ENCODE assay signal across 13 cellular contexts in the genomic region with DNA sequence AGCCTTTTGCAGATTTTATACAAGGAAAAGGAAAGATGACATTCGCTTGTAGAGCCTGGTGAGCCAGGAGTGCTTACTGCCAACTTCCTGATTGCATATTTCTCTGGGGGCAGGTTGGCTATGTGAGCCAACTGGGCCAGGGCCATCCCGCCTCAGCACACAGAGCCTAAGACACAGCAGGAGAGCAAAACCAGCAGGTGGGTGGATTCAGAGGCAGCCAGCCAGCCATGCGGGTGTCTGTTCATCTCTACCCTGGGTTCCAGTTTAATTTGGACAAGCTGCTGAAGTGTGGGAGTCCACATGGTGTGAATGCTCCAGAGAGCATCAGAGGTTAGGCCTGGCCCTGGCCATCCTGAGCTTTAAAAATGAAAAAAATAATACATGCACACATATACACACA.
A peak's percentile ranks its signal among the peaks of the same experiment; 100 is the strongest.
DNase-seq lines count a peak whose midpoint lies in the region; ATAC-seq and TF ChIP-seq lines count a peak whose summit lies in the region.
"Had no signal": no experiment of that assay in that cellular context is flagged by ENCODE, and none has a peak within 500 bp of the region (broad histone marks: within the 10 kb centered on the region; RNA-seq: fewer than 3 reads in every experiment).

No MANE protein-coding gene starts in this region.

- no peak overlapping the region for H3K4me3 ChIP-seq in neuronal stem cell (ENCODE audit: low read length in 2 of 2)
- no peak overlapping the region for H3K4me3 ChIP-seq in CD8-positive, alpha-beta T cell (ENCODE audit: low read depth, low read length)

- CTCF ChIA-PET in CD8-positive, alpha-beta T cell (lab: Charles Lee) = interaction anchor here (0.5 to 2.4 kb wide), 2 partner anchors 15 to 678 kb away, joined by 3 to 12 read pairs; no protein-coding TSS in a partner anchor

- no peaks in the 10 kb centered on the region for H3K9me3 ChIP-seq in neuronal stem cell (replicated peaks in 1 of 2; ENCODE audit: control insufficient read depth in 2 of 2, insufficient read depth in 1 of 2, low read depth in 1 of 2, low read length in 2 of 2)
- no peaks in the 10 kb centered on the region for H3K9me3 ChIP-seq in CD8-positive, alpha-beta T cell (ENCODE audit: low read length)

- peaks cover 0 to 1% of the 10 kb centered on the region in 2 donors for H3K4me1 ChIP-seq in neuronal stem cell (ENCODE audit: control insufficient read depth in 2 of 2, insufficient read depth in 1 of 2, low read depth in 1 of 2, low read length in 2 of 2)
- H3K4me1 ChIP-seq in CD8-positive, alpha-beta T cell (ENCODE audit: insufficient read depth, low read length) = no peaks in the 10 kb centered on the region

- no peak overlapping the region for H3K27ac Mint-ChIP-seq in CD8-positive, alpha-beta T cell
- H3K27ac Mint-ChIP-seq: HFFc6 had no signal

- H3K14ac ChIP-seq in neuronal stem cell (ENCODE audit: low read length) = no peak overlapping the region

- POLR2A ChIA-PET in CD8-positive, alpha-beta T cell (lab: Charles Lee) = no interaction called here

- TF ChIP-seq CTCF in CD8-positive, alpha-beta T cell (IDR thresholded peaks at IDR 0.05) = no peak

- no peak overlapping the region for H3K23ac ChIP-seq in neuronal stem cell (ENCODE audit: low read depth, low read length, poor library complexity)

- H2BK15ac ChIP-seq in neuronal stem cell (ENCODE audit: low read length) = no peak overlapping the region

- no peak overlapping the region for H2AFZ ChIP-seq in neuronal stem cell (ENCODE audit: low read length)

- no peak overlapping the region for H3K9ac ChIP-seq in neuronal stem cell (ENCODE audit: low read depth, low read length, poor library complexity)

- H3K36me3 Mint-ChIP-seq in CD8-positive, alpha-beta T cell = no peaks in the 10 kb centered on the region

- no peak overlapping the region for H3K27ac ChIP-seq in neuronal stem cell (replicated peaks; ENCODE audit: low read length)
- H3K27ac ChIP-seq in CD8-positive, alpha-beta T cell (ENCODE audit: low read depth, low read length) = no peak overlapping the region

- H3K4me1 Mint-ChIP-seq in CD8-positive, alpha-beta T cell (ENCODE audit: low read depth) = no peaks in the 10 kb centered on the region

- peak overlapping the region; percentile 30 for H3K18ac ChIP-seq in neuronal stem cell (ENCODE audit: low read length)

- H3K36me3 ChIP-seq in neuronal stem cell (replicated peaks in 1 of 2; ENCODE audit: control insufficient read depth in 2 of 2, insufficient read depth in 2 of 2, low read length in 2 of 2) = no peaks in the 10 kb centered on the region
- no peaks in the 10 kb centered on the region for H3K36me3 ChIP-seq in CD8-positive, alpha-beta T cell (ENCODE audit: insufficient read depth, low read length)

- no peaks in the 10 kb centered on the region for H3K27me3 Mint-ChIP-seq in CD8-positive, alpha-beta T cell (ENCODE audit: low read depth)

- no peak overlapping the region for H4K8ac ChIP-seq in neuronal stem cell (ENCODE audit: low read depth, low read length)

- intact Hi-C loops in CD8-positive, alpha-beta T cell (cut with DNase I, micrococcal nuclease) = no loop called here

- H3K79me1 ChIP-seq in neuronal stem cell (ENCODE audit: low read depth, low read length) = no peaks in the 10 kb centered on the region

- no peak overlapping the region for H3K4ac ChIP-seq in neuronal stem cell (ENCODE audit: low read length)

- no peaks in the 10 kb centered on the region for H3K27me3 ChIP-seq in neuronal stem cell (ENCODE audit: control insufficient read depth in 3 of 3, insufficient read depth in 3 of 3, low read depth in 1 of 3, low read length in 3 of 3)
- peaks cover 2% of the 10 kb centered on the region for H3K27me3 ChIP-seq in CD8-positive, alpha-beta T cell (ENCODE audit: insufficient read depth, low read length)

- DNase-seq in DMS 273 treated with DMSO at 0.1 percent for 48 hours (lab: John Stamatoyannopoulos, UW) (peak; percentile 97), NCI-H2171 treated with DMSO at 0.1 percent for 48 hours (lab: John Stamatoyannopoulos, UW) (peak; percentile 66), neuronal stem cell (ENCODE audit: low spot score) (no peak), kidney glomerular epithelial cell (lab: John Stamatoyannopoulos, UW) (no peak), HuH-7.5 (ENCODE audit: low spot score) (no peak)
- DNase-seq in CD8-positive, alpha-beta T cell = no peak
- DNase-seq: effector memory CD4-positive, alpha-beta T cell; HFFc6; IMR-90; NCI-H187 treated with DMSO at 0.1 percent for 48 hours; small intestine had no signal

- H3K4me2 ChIP-seq in neuronal stem cell (ENCODE audit: insufficient read depth, low read length, poor library complexity, severe bottlenecking) = no peak overlapping the region

- H2BK120ac ChIP-seq in neuronal stem cell (ENCODE audit: low read depth, low read length) = no peak overlapping the region

- WGBS in neuronal stem cell (ENCODE audit: extremely low coverage in 2 of 2, insufficient read length in 2 of 2, insufficient replicate concordance in 1 of 2), 2 donors = no CpG with 5 or more reads among the region's 3 CpGs

- H2BK5ac ChIP-seq in neuronal stem cell (ENCODE audit: low read length) = no peak overlapping the region

- no peak overlapping the region for H2AK5ac ChIP-seq in neuronal stem cell (ENCODE audit: low read depth, low read length)

- no peak overlapping the region for H4K91ac ChIP-seq in neuronal stem cell (ENCODE audit: low read depth, low read length, poor library complexity)

- H3K9me3 Mint-ChIP-seq in CD8-positive, alpha-beta T cell = no peaks in the 10 kb centered on the region
- H3K9me3 Mint-ChIP-seq: HFFc6 had no signal

- ATAC-seq in esophagus mucosa (peak; percentile 55), GM18907 (IDR thresholded peaks at IDR 0.05; ENCODE audit: unreplicated experiment) (no peak)
- no peak for ATAC-seq in CD8-positive, alpha-beta T cell

- no peak overlapping the region for H3K4me3 Mint-ChIP-seq in CD8-positive, alpha-beta T cell
- H3K4me3 Mint-ChIP-seq: HFFc6 had no signal

- H2BK12ac ChIP-seq in neuronal stem cell (ENCODE audit: low read length) = no peak overlapping the region

Comparison
In these comparisons a context has a peak if more than half of its experiments do, and no peak if none do; other contexts are left out.
1. DNase-seq: peak in DMS 273 treated with DMSO at 0.1 percent for 48 hours (single experiment) and NCI-H2171 treated with DMSO at 0.1 percent for 48 hours (single experiment); none in neuronal stem cell (single experiment), kidney glomerular epithelial cell (single experiment), CD8-positive, alpha-beta T cell (0 of 7) and HuH-7.5 (single experiment).